Comparison of ENCODE assay signal across 17 cellular contexts in genomic region chr3:63061449-63061848, GRCh38.
"Had no signal": no experiment of that assay in that cellular context is flagged by ENCODE, and none has a peak within 500 bp of the region (broad histone marks: within the 10 kb centered on the region; RNA-seq: fewer than 3 reads in every experiment).

No MANE protein-coding gene starts in this region.

- H3K4me1 ChIP-seq: esophagus muscularis mucosa, gastroesophageal sphincter, left ventricle myocardium inferior, lower lobe of right lung had no signal

- H3K36me3 ChIP-seq: esophagus muscularis mucosa, gastroesophageal sphincter, left ventricle myocardium inferior, lower lobe of right lung, neural progenitor cell, ovary had no signal

- H3K27ac ChIP-seq: epithelial cell of prostate, esophagus muscularis mucosa, gastroesophageal sphincter, left ventricle myocardium inferior, lower lobe of right lung, neural progenitor cell, ovary had no signal

- H2AFZ ChIP-seq: neural progenitor cell had no signal

- H3K4me2 ChIP-seq: neural progenitor cell had no signal

- DNase-seq: effector memory CD8-positive, alpha-beta T cell; glutamatergic neuron; immature natural killer cell; left ventricle myocardium inferior; lower lobe of right lung; nucleus accumbens; ovary; right cardiac atrium; small intestine; stimulated activated CD4-positive, alpha-beta T cell treated with anti-CD3 and anti-CD28 coated beads, Interleukin-12 subunit alpha, Interleukin-12 subunit beta, amount 100 ng/mL, for 4 hours; stimulated activated naive CD4-positive, alpha-beta T cell; trophoblast cell had no signal

- H3K27me3 ChIP-seq: esophagus muscularis mucosa, gastroesophageal sphincter, neural progenitor cell, ovary had no signal

- H3K4me3 ChIP-seq: esophagus muscularis mucosa, gastroesophageal sphincter, left ventricle myocardium inferior, lower lobe of right lung, neural progenitor cell, ovary had no signal

- H3K9me3 ChIP-seq: esophagus muscularis mucosa, gastroesophageal sphincter, left ventricle myocardium inferior, lower lobe of right lung, ovary had no signal

- FAIRE-seq: keratinocyte, small intestine had no signal

- H3K9ac ChIP-seq: neural progenitor cell had no signal
